10 cellular contexts compared by ENCODE assay signal in the genomic region with DNA sequence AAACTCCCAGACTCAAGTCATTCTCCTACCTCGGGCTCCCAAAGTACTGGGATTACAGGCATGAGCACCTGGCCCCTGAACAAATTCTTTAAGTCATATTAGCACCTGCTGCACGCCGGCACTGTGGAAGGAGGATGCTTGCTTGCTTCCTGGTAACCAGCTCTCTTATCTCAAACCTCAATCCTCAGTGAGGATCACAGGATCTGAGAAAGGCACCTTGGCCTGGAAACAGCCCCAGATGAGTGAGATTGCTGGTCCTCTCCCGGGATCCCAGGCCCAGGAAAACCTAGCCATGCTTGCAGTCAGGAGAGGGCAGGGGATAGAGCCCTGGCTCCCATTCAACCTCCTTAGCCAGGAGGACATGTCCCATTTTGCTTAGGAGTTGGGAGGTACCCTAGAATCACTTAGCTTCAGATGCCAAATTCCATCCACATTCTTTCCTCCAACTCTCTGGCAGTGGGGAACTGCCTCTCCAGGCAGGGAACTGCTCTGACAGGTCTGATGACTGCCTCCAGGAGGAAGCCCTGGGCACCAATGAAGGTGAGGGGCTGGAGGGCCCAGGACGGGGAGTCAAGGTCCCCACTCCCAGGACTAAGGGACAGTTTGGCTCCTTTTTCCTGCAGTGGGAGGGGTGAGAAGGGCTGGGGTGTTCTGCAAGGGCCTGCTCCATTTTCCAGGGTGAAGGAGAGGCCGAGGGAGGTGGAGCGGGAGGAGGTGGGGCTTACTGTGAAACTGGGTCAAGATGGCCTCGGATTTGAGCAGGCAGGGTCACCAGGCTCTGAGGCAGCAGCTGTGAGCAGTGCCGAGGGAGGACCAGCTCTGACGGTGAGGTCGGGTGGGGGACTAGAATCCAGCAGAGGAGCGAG. TPM values are rescaled to one million over a fixed set of nuclear protein-coding genes. Genes with fewer than 3 reads are reported as not detected.
DNase-seq lines count a peak whose midpoint lies in the region; TF ChIP-seq lines count a peak whose summit lies in the region.
"Had no signal": no experiment of that assay in that cellular context is flagged by ENCODE, and none has a peak within 500 bp of the region (broad histone marks: within the 10 kb centered on the region; RNA-seq: fewer than 3 reads in every experiment).

No MANE protein-coding gene starts in this region.

- H3K36me3 Mint-ChIP-seq in mesothelial cell of epicardium: peaks cover 9% of the 10 kb centered on the region

- no peak overlapping the region for H3K9ac ChIP-seq in smooth muscle cell (ENCODE audit: low read depth)

- peaks cover 28% of the 10 kb centered on the region for H3K36me3 ChIP-seq in suprapubic skin
- no peaks in the 10 kb centered on the region for H3K36me3 ChIP-seq in smooth muscle cell (ENCODE audit: low read depth)

- H3K4me3 Mint-ChIP-seq in mesothelial cell of epicardium: no peak overlapping the region

- CTCF ChIA-PET in RWPE1 (lab: Yijun Ruan, JAX): interaction anchor here (0.5 to 4.0 kb wide), 4 partner anchors 27 to 237 kb away, joined by 3 to 23 read pairs (median 6); no protein-coding TSS in a partner anchor

- H3K4me1 Mint-ChIP-seq in mesothelial cell of epicardium: peaks cover 23% of the 10 kb centered on the region

- H3K27me3 Mint-ChIP-seq in mesothelial cell of epicardium (ENCODE audit: low read depth): no peaks in the 10 kb centered on the region

- no peaks in the 10 kb centered on the region for H3K79me2 ChIP-seq in smooth muscle cell (ENCODE audit: low read depth)

- 35% methylated on average over 12 of the region's 12 CpGs for WGBS in suprapubic skin
- 87% methylated on average over 12 of the region's 12 CpGs for WGBS in smooth muscle cell (ENCODE audit: low lambda C conversion rate)

- no peak overlapping the region for H2AFZ ChIP-seq in smooth muscle cell (ENCODE audit: low read depth)

- TF ChIP-seq CTCF in RWPE1 (conservative IDR thresholded peaks at IDR 0.05; ENCODE audit: low read depth): no peak
- no peak for TF ChIP-seq CTCF in mesothelial cell of epicardium (IDR thresholded peaks at IDR 0.05; ENCODE audit: unreplicated experiment)
- TF ChIP-seq CTCF in suprapubic skin (IDR thresholded peaks at IDR 0.05): no peak
- TF ChIP-seq CTCF in smooth muscle cell (IDR thresholded peaks at IDR 0.05; ENCODE audit: borderline replicate concordance, insufficient read depth, poor library complexity, severe bottlenecking): no peak
- TF ChIP-seq CTCF in GM13977 (IDR thresholded peaks at IDR 0.05; ENCODE audit: extremely low read depth, insufficient read depth, missing control alignments): no peak

- peaks cover under 1% of the 10 kb centered on the region for H3F3A ChIP-seq in smooth muscle cell (ENCODE audit: low read depth)

- H3K27me3 ChIP-seq in suprapubic skin: no peaks in the 10 kb centered on the region
- no peaks in the 10 kb centered on the region for H3K27me3 ChIP-seq in smooth muscle cell (ENCODE audit: low read depth)

- peak overlapping the region; percentile 85 for H3K27ac ChIP-seq in RWPE1
- peak overlapping the region; percentile 19 for H3K27ac ChIP-seq in epithelial cell of prostate
- peak overlapping the region; percentile 93 for H3K27ac ChIP-seq in suprapubic skin
- H3K27ac ChIP-seq in smooth muscle cell (ENCODE audit: low read depth): no peak overlapping the region

- no peaks in the 10 kb centered on the region for H3K9me3 Mint-ChIP-seq in mesothelial cell of epicardium

- no peak overlapping the region for H3K4me2 ChIP-seq in smooth muscle cell

- H3K4me1 ChIP-seq in suprapubic skin (peaks cover 62% of the 10 kb centered on the region), smooth muscle cell (ENCODE audit: low read depth) (no peaks in the 10 kb centered on the region)

- H3K9me3 ChIP-seq in suprapubic skin (no peaks in the 10 kb centered on the region), smooth muscle cell (replicated peaks; ENCODE audit: low read depth) (no peaks in the 10 kb centered on the region)

- peaks cover 32% of the 10 kb centered on the region for H4K20me1 ChIP-seq in smooth muscle cell (ENCODE audit: low read depth)

- no peak for TF ChIP-seq EP300 in suprapubic skin (IDR thresholded peaks at IDR 0.05)

- TF ChIP-seq POLR2A in suprapubic skin (IDR thresholded peaks at IDR 0.05): no peak

- no peak for DNase-seq in RWPE1 (ENCODE audit: low spot score)
- DNase-seq in epithelial cell of prostate (ENCODE audit: low read depth, low spot score): no peak
- DNase-seq in mesothelial cell of epicardium (ENCODE audit: low spot score in 2 of 2, unreplicated experiment in 2 of 2): no peak
- peak in 1 of 2 donors; percentile 81 for DNase-seq in suprapubic skin (ENCODE audit: low spot score in 2 of 2)
- DNase-seq in GM19238 (ENCODE audit: insufficient read length, low spot score): no peak
- DNase-seq in NCI-H2081 treated with DMSO at 0.1 percent for 48 hours (lab: John Stamatoyannopoulos, UW): no peak
- no peak for DNase-seq in smooth muscle cell (lab: John Stamatoyannopoulos, UW; ENCODE audit: unreplicated experiment)
- no peak for DNase-seq in GM13977 (ENCODE audit: low spot score)
- DNase-seq: GF-D8, NCI-H1417 had no signal

- in situ Hi-C loops in GM13977 (cut with MboI; ENCODE audit: low pct_unique_long_range_greater_than_20kb, low sequenced_read_pairs, unreplicated experiment): loop anchor here (10.0 kb wide), 1 partner anchor 237 kb away; no protein-coding TSS in a partner anchor

- POLR2A ChIA-PET in RWPE1 (lab: Yijun Ruan, JAX; ENCODE audit: low non-redundant PET): no interaction called here

- H3K27ac Mint-ChIP-seq in mesothelial cell of epicardium: peak overlapping the region; percentile 94

- H3K4me3 ChIP-seq in suprapubic skin: peak overlapping the region; percentile 5
- no peak overlapping the region for H3K4me3 ChIP-seq in smooth muscle cell

RNA-seq across cellular contexts. Expression of a gene that starts 9.5 kb away (rescaled TPM):
- 0.07 to 0.11 TPM (median 0.09 TPM) in 3 replicates for total RNA-seq in mesothelial cell of epicardium
- total RNA-seq in suprapubic skin: not detected
- not detected in 2 replicates for total RNA-seq in smooth muscle cell
- 0.05 TPM in 1 of 2 replicates, not detected in the other for polyA plus RNA-seq in smooth muscle cell

RNA-seq across cellular contexts. Expression of a gene that starts 12.3 kb away (rescaled TPM):
- 73.9 to 79.6 TPM (median 74.4 TPM) in 3 replicates for total RNA-seq in mesothelial cell of epicardium
- 10 to 100 TPM; 41.1 to 46.3 (median 43.0) TPM for total RNA-seq in suprapubic skin
- total RNA-seq in smooth muscle cell: 32.8 and 44.8 TPM in 2 replicates
- polyA plus RNA-seq in smooth muscle cell: 53.3 and 54.7 TPM in 2 replicates

RNA-seq across cellular contexts. Expression of a gene that starts 28.2 kb away (rescaled TPM):
- 0.31 to 0.49 TPM (median 0.32 TPM) in 3 replicates for total RNA-seq in mesothelial cell of epicardium
- 1 to 10 TPM in 1 of 4 donors, under 1 TPM in 2, not detected in 1; 0.42 to 2.7 (median 0.60) TPM for total RNA-seq in suprapubic skin
- not detected in 2 replicates for total RNA-seq in smooth muscle cell
- not detected in 2 replicates for polyA plus RNA-seq in smooth muscle cell
